1 cellular context compared by ENCODE assay signal in genomic region chr14:97592341-97592980, GRCh38.
TF ChIP-seq lines count a peak whose summit lies in the region.

No MANE protein-coding gene starts in this region.

TF ChIP-seq in GM12878, 131 proteins besides CTCF, POLR2A, EP300 and RAD21:
- no peak for TF ChIP-seq CEBPZ (IDR thresholded peaks at IDR 0.05; ENCODE audit: low read depth, low read length)
- TF ChIP-seq CUX1 (IDR thresholded peaks at IDR 0.05; ENCODE audit: insufficient replicate concordance, low read depth, low read length) = no peak
- no peak for TF ChIP-seq NRF1 (conservative IDR thresholded peaks at IDR 0.05; ENCODE audit: low read depth, low read length)
- no peak for TF ChIP-seq SREBF1 (IDR thresholded peaks at IDR 0.05; ENCODE audit: low read length)
- no peak for TF ChIP-seq MYB (IDR thresholded peaks at IDR 0.05; ENCODE audit: borderline replicate concordance, low read depth, low read length)
- no peak for TF ChIP-seq BMI1 (IDR thresholded peaks at IDR 0.05; ENCODE audit: borderline replicate concordance)
- no peak for TF ChIP-seq ZBTB11 (CRISPR knock-in tag; IDR thresholded peaks at IDR 0.05)
- TF ChIP-seq MAX (IDR thresholded peaks at IDR 0.05; ENCODE audit: low read depth, low read length) = no peak
- no peak for TF ChIP-seq SMAD1 (IDR thresholded peaks at IDR 0.05; ENCODE audit: low read depth, partially characterized antibody)
